ENCODE assay signal across 2 cellular contexts in genomic region chr18:24428709-24429108, GRCh38.
TF ChIP-seq lines count a peak whose summit lies in the region.

No MANE protein-coding gene starts in this region.

TF ChIP-seq in A549, 52 proteins besides CTCF, POLR2A, EP300 and RAD21:
- TF ChIP-seq, protein P1, sequence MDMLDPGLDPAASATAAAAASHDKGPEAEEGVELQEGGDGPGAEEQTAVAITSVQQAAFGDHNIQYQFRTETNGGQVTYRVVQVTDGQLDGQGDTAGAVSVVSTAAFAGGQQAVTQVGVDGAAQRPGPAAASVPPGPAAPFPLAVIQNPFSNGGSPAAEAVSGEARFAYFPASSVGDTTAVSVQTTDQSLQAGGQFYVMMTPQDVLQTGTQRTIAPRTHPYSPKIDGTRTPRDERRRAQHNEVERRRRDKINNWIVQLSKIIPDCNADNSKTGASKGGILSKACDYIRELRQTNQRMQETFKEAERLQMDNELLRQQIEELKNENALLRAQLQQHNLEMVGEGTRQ (IDR thresholded peaks at IDR 0.05): no peak
- TF ChIP-seq MAX (IDR thresholded peaks at IDR 0.05) (no peak), PHF8 (IDR thresholded peaks at IDR 0.05; ENCODE audit: borderline replicate concordance, low read depth) (no peak), JUN (IDR thresholded peaks at IDR 0.05) (no peak), TFCP2L1 (CRISPR knock-in tag; IDR thresholded peaks at IDR 0.05) (no peak), FOXS1 (CRISPR knock-in tag; IDR thresholded peaks at IDR 0.05) (no peak), SMC3 (IDR thresholded peaks at IDR 0.05) (no peak), FOSB (CRISPR knock-in tag; IDR thresholded peaks at IDR 0.05) (no peak), HOXA7 (CRISPR knock-in tag; IDR thresholded peaks at IDR 0.05) (no peak), NR3C1 (IDR thresholded peaks at IDR 0.05) (no peak), ZSCAN20 (CRISPR knock-in tag; IDR thresholded peaks at IDR 0.05) (no peak), GATA3 (IDR thresholded peaks at IDR 0.05; ENCODE audit: borderline replicate concordance) (no peak), CEBPB (IDR thresholded peaks at IDR 0.05) (no peak), CHD4 (IDR thresholded peaks at IDR 0.05; ENCODE audit: borderline replicate concordance) (no peak), ESRRA (IDR thresholded peaks at IDR 0.05; ENCODE audit: borderline replicate concordance, low read length) (no peak)
- TF ChIP-seq, protein P2, sequence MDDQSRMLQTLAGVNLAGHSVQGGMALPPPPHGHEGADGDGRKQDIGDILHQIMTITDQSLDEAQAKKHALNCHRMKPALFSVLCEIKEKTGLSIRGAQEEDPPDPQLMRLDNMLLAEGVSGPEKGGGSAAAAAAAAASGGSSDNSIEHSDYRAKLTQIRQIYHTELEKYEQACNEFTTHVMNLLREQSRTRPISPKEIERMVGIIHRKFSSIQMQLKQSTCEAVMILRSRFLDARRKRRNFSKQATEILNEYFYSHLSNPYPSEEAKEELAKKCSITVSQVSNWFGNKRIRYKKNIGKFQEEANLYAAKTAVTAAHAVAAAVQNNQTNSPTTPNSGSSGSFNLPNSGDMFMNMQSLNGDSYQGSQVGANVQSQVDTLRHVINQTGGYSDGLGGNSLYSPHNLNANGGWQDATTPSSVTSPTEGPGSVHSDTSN (IDR thresholded peaks at IDR 0.05): no peak

TF ChIP-seq in HCT116, 20 proteins besides CTCF, POLR2A, EP300 and RAD21 (continued from another document):
- TF ChIP-seq ZBTB33 (IDR thresholded peaks at IDR 0.05; ENCODE audit: extremely low read depth, insufficient replicate concordance, low read length) (no peak), EGR1 (IDR thresholded peaks at IDR 0.05; ENCODE audit: low read depth) (no peak)
- TF ChIP-seq, protein P3, sequence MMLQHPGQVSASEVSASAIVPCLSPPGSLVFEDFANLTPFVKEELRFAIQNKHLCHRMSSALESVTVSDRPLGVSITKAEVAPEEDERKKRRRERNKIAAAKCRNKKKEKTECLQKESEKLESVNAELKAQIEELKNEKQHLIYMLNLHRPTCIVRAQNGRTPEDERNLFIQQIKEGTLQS (IDR thresholded peaks at IDR 0.05): no peak
